In genomic region chr15:59154268-59154667, GRCh38 we compare ENCODE assay signal across 20 cellular contexts. TPM values are rescaled to one million over a fixed set of nuclear protein-coding genes. Genes with fewer than 3 reads are reported as not detected.
A peak's percentile ranks its signal among the peaks of the same experiment; 100 is the strongest.
DNase-seq lines count a peak whose midpoint lies in the region; ATAC-seq and TF ChIP-seq lines count a peak whose summit lies in the region.
"Had no signal": no experiment of that assay in that cellular context is flagged by ENCODE, and none has a peak within 500 bp of the region (broad histone marks: within the 10 kb centered on the region; RNA-seq: fewer than 3 reads in every experiment).

No MANE protein-coding gene starts in this region.

- H3K4me3 ChIP-seq in mucosa of descending colon: no peak overlapping the region

- no peaks in the 10 kb centered on the region for H3K9me3 ChIP-seq in mucosa of descending colon

- no peak for TF ChIP-seq CTCF in mucosa of descending colon (IDR thresholded peaks at IDR 0.05)

- ATAC-seq in mucosa of descending colon (peak; percentile 18), HG02973 (IDR thresholded peaks at IDR 0.05; ENCODE audit: unreplicated experiment) (no peak)
- ATAC-seq: Panc1 had no signal

- no peaks in the 10 kb centered on the region for H3K36me3 ChIP-seq in mucosa of descending colon (ENCODE audit: low read depth)

- DNase-seq in NCI-H82 (lab: John Stamatoyannopoulos, UW) (peak; percentile 11), NCI-H82 treated with DMSO at 0.1 percent for 48 hours (lab: John Stamatoyannopoulos, UW; ENCODE audit: unreplicated experiment) (no peak), fibroblast of gingiva (ENCODE audit: low read depth) (peak; percentile 35), mucosa of descending colon (no peak), NCI-H69 (lab: John Stamatoyannopoulos, UW) (no peak), SK-N-DZ (ENCODE audit: low spot score) (no peak), NCI-H1930 (lab: John Stamatoyannopoulos, UW) (no peak)
- DNase-seq: ACHN; C1 segment of cervical spinal cord; Calu3; CD8-positive, alpha-beta memory T cell; DMS153; Karpas-422; NCI-H1417; NCI-H187 treated with DMSO at 0.1 percent for 48 hours had no signal

- no peaks in the 10 kb centered on the region for H3K4me1 ChIP-seq in mucosa of descending colon (ENCODE audit: low read depth)

- intact Hi-C loops in mucosa of descending colon (cut with DNase I, micrococcal nuclease): no loop called here

RNA-seq across cellular contexts. Expression of gene CCNB2, which starts 49.3 kb away (rescaled TPM):
- 10 to 100 TPM in 1 of 3 donors, 1 to 10 TPM in 2; 3.0 to 29.3 (median 8.7) TPM for total RNA-seq in mucosa of descending colon
- 255 and 268 TPM in 2 replicates for polyA plus RNA-seq in SK-N-DZ (2014; cell fraction: cytosol; rRNA removed)
- polyA plus RNA-seq in SK-N-DZ (2014; cell fraction: nucleus; rRNA removed): 134 and 166 TPM in 2 replicates

RNA-seq across cellular contexts. Expression of gene LDHAL6B, which starts 52.4 kb away (rescaled TPM):
- total RNA-seq in mucosa of descending colon: not detected
- polyA plus RNA-seq in SK-N-DZ (2014; cell fraction: cytosol; rRNA removed): not detected in 2 replicates
- not detected in 2 replicates for polyA plus RNA-seq in SK-N-DZ (2014; cell fraction: nucleus; rRNA removed)
- total RNA-seq: Calu3; CD8-positive, alpha-beta memory T cell; G401; M059J; NCI-H460 had no signal
- polyA plus RNA-seq: CD8-positive, alpha-beta memory T cell had no signal

Comparison
In these comparisons a context has a peak if more than half of its experiments do, and no peak if none do; other contexts are left out.
1. DNase-seq: peak in NCI-H82 (single experiment) and fibroblast of gingiva (single experiment); none in NCI-H82 treated with DMSO at 0.1 percent for 48 hours (single experiment), mucosa of descending colon (0 of 3), NCI-H69 (single experiment), SK-N-DZ (single experiment) and NCI-H1930 (0 of 2).